8 cellular contexts compared by ENCODE assay signal in genomic region chr3:159852821-159853505, GRCh38. TPM values are rescaled to one million over a fixed set of nuclear protein-coding genes. Genes with fewer than 3 reads are reported as not detected.
DNase-seq lines count a peak whose midpoint lies in the region; ATAC-seq and TF ChIP-seq lines count a peak whose summit lies in the region.

No MANE protein-coding gene starts in this region.

- H3K27ac ChIP-seq in endodermal cell (ENCODE audit: low read depth, low read length), result peak overlapping the region; percentile 97

- H3K4me3 ChIP-seq in endodermal cell (ENCODE audit: low read length) (no peak overlapping the region), mucosa of descending colon (no peak overlapping the region)

- ATAC-seq in mucosa of descending colon (peak; percentile 34), HG02981 (IDR thresholded peaks at IDR 0.05; ENCODE audit: unreplicated experiment) (no peak)

- H3K9me3 Mint-ChIP-seq in Calu3 (ENCODE audit: low read depth, unreplicated experiment) (no peaks in the 10 kb centered on the region), endodermal cell (no peaks in the 10 kb centered on the region)

- no peak for TF ChIP-seq CTCF in Calu3 (IDR thresholded peaks at IDR 0.05; ENCODE audit: unreplicated experiment)
- TF ChIP-seq CTCF in endodermal cell (conservative IDR thresholded peaks at IDR 0.05), result no peak
- TF ChIP-seq CTCF in mucosa of descending colon (IDR thresholded peaks at IDR 0.05), result no peak

- no peak overlapping the region for H3K9ac ChIP-seq in endodermal cell (ENCODE audit: extremely low read depth, low read length, poor library complexity, severe bottlenecking)

- intact Hi-C loops in Calu3 (cut with micrococcal nuclease; ENCODE audit: unreplicated experiment) (no loop called here), mucosa of descending colon (cut with DNase I, micrococcal nuclease) (no loop called here)

- CTCF ChIA-PET in Calu3 (lab: Charles Lee), result interaction anchor here (0.6 to 1.8 kb wide), 4 partner anchors 9 to 25 kb away, joined by 3 to 5 read pairs (median 4); no protein-coding TSS in a partner anchor

- H3K36me3 ChIP-seq in endodermal cell (ENCODE audit: control insufficient read depth, insufficient read depth, low read length) (no peaks in the 10 kb centered on the region), mucosa of descending colon (ENCODE audit: low read depth) (no peaks in the 10 kb centered on the region)

- H3K9me3 ChIP-seq in endodermal cell (ENCODE audit: control insufficient read depth, low read length) (peaks cover 5% of the 10 kb centered on the region), mucosa of descending colon (no peaks in the 10 kb centered on the region)

- H3K4me1 Mint-ChIP-seq in Calu3 (ENCODE audit: low read depth, unreplicated experiment), result peaks cover 34% of the 10 kb centered on the region
- peaks cover 13% of the 10 kb centered on the region for H3K4me1 Mint-ChIP-seq in endodermal cell

- H3K27ac Mint-ChIP-seq in Calu3 (ENCODE audit: unreplicated experiment) (no peak overlapping the region), endodermal cell (peak overlapping the region; percentile 86)

- DNase-seq in Calu3 (peak; percentile 35), KBM-7 (peak; percentile 68), endodermal cell (peak; percentile 84), mucosa of descending colon (peak in 1 of 3 donors; percentile 9), NCI-H2227 treated with DMSO at 0.1 percent for 48 hours (lab: John Stamatoyannopoulos, UW) (no peak), NCI-H1417 treated with DMSO at 0.1 percent for 48 hours (lab: John Stamatoyannopoulos, UW) (no peak)
- DNase-seq in activated CD4-positive, alpha-beta T cell treated with anti-CD3 and anti-CD28 coated beads for 1 hour, result no peak

- H3K4me3 Mint-ChIP-seq in Calu3 (ENCODE audit: low read depth, unreplicated experiment) (no peak overlapping the region), endodermal cell (no peak overlapping the region)

- no TSS peak for BruUV-seq in Calu3 (replicated peaks; lab: Mats Ljungman, UMichigan)

- H3K27me3 Mint-ChIP-seq in Calu3 (ENCODE audit: unreplicated experiment), result no peaks in the 10 kb centered on the region
- no peaks in the 10 kb centered on the region for H3K27me3 Mint-ChIP-seq in endodermal cell (ENCODE audit: insufficient read depth)

- WGBS in endodermal cell (ENCODE audit: insufficient coverage in 1 of 2, insufficient read length in 1 of 2), 2 experiments, result 38 to 55% methylated on average over 8 to 11 of the region's 11 CpGs

- H3K4me1 ChIP-seq in endodermal cell (ENCODE audit: control insufficient read depth, insufficient read depth, low read length) (peaks cover 7% of the 10 kb centered on the region), mucosa of descending colon (ENCODE audit: low read depth) (no peaks in the 10 kb centered on the region)

- no peaks in the 10 kb centered on the region for H3K27me3 ChIP-seq in endodermal cell (ENCODE audit: control insufficient read depth, insufficient read depth, low read length, poor library complexity, severe bottlenecking)

- H3K36me3 Mint-ChIP-seq in Calu3 (ENCODE audit: insufficient read depth, unreplicated experiment) (no peaks in the 10 kb centered on the region), endodermal cell (ENCODE audit: low read depth) (peaks cover 2% of the 10 kb centered on the region)

- in situ Hi-C loops in KBM-7 (cut with MboI; ENCODE audit: low pct_unique_long_range_greater_than_20kb, low sequenced_read_pairs), result no loop called here

RNA-seq across cellular contexts. Expression of gene SCHIP1, which starts 13.3 kb away (rescaled TPM):
- total RNA-seq in Calu3 (2022), result 1.2 and 2.6 TPM in 2 replicates
- total RNA-seq in endodermal cell, result under 1 TPM; 0.64 to 0.84 TPM
- 54.3 TPM for polyA plus RNA-seq in endodermal cell (2013, experiment 1 of 2)
- polyA plus RNA-seq in endodermal cell (2013, experiment 2 of 2), result 49.1 TPM
- total RNA-seq in mucosa of descending colon, result 10 to 100 TPM in 1 of 3 donors, 1 to 10 TPM in 2; 1.1 to 11.6 (median 1.7) TPM

Comparison
In these comparisons a context has a peak if more than half of its experiments do, and no peak if none do; other contexts are left out.
1. DNase-seq: peak in Calu3 (single experiment), KBM-7 (single experiment) and endodermal cell (single experiment); none in NCI-H2227 treated with DMSO at 0.1 percent for 48 hours (single experiment), activated CD4-positive, alpha-beta T cell treated with anti-CD3 and anti-CD28 coated beads for 1 hour (single experiment) and NCI-H1417 treated with DMSO at 0.1 percent for 48 hours (single experiment).